13 cellular contexts compared by ENCODE assay signal in the genomic region with DNA sequence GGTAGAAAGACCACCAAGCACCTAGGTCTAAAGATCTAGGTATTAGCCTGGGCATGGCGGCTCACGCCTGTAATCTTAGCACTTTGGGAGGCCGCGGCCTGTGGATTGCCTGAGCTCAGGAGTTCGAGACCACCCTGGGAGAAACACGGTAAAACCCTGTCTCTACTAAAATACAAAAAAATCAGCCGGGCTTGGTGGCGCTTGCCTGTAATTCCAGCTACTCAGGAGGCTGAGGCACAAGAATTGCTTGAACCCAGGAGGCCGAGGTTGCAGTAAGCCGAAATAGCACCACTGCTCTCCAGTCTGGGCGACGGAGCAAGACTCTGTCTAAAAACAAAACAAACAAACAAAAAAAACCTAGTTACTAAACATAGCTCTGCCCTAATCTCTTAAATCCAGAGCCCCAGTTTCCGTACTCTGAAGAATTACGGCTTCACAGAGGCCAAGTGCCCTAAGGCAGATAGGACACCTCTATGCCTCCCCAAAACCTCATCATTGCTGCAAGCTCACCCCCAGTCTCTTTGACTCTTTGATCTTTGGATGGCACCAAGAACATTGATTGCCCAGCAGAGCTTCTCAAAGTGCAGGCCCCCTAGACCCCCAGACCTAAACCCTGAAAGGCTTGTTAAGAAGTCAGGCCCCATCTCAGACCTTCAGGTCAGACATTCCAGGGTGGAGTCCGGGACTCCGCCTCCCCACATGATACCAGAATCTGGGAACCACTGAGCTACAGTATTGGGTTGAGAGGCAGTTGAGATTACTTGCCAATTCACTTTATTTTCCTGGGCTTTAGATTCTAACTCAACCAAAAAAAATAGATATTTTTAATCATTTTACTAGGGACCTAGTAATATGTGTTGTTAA. TPM values are rescaled to one million over a fixed set of nuclear protein-coding genes. Genes with fewer than 3 reads are reported as not detected.
DNase-seq lines count a peak whose midpoint lies in the region; ATAC-seq and TF ChIP-seq lines count a peak whose summit lies in the region.
"Had no signal": no experiment of that assay in that cellular context is flagged by ENCODE, and none has a peak within 500 bp of the region (broad histone marks: within the 10 kb centered on the region; RNA-seq: fewer than 3 reads in every experiment).

No MANE protein-coding gene starts in this region.

- peaks cover 14% of the 10 kb centered on the region; the same call in 1 of the 2 replicates for H3K36me3 ChIP-seq in HUES64 (ENCODE audit: insufficient read depth, low read length)
- H3K36me3 ChIP-seq in stomach, result peaks cover 0 to 13% (median 0%) of the 10 kb centered on the region in 4 donors

- H3K27me3 ChIP-seq in HUES64 (ENCODE audit: insufficient read depth, low read length) (peaks cover 19% of the 10 kb centered on the region), stomach (peaks cover 0 to 74% (median 40%) of the 10 kb centered on the region in 3 donors)

- H3K4me3 ChIP-seq in HUES64 (ENCODE audit: low read length), result peak overlapping the region; percentile 75; the same call in 1 of the 2 replicates
- peak overlapping the region; percentile 98 for H3K4me3 ChIP-seq in coronary artery
- H3K4me3 ChIP-seq in stomach, result peak overlapping the region; percentile 63 to 86 (median 72)

- 89% methylated on average over 16 of the region's 16 CpGs for WGBS in HUES64
- 72 to 85% (median 79%) methylated on average over 16 of the region's 16 CpGs for WGBS in stomach, 5 donors

- TF ChIP-seq CTCF in coronary artery (IDR thresholded peaks at IDR 0.05) (no peak), stomach (IDR thresholded peaks at IDR 0.05) (no peak)

- H3K9me3 ChIP-seq in HUES64 (ENCODE audit: insufficient read depth, low read depth, low read length) (no peaks in the 10 kb centered on the region), stomach (no peaks in the 10 kb centered on the region)

- intact Hi-C loops in stomach (cut with DNase I; ENCODE audit: low total_unique reads), result no loop called here

- DNase-seq in coronary artery (ENCODE audit: low spot score), result peak; percentile 70
- peak; percentile 33 for DNase-seq in mesenteric fat pad (ENCODE audit: low spot score)
- no peak for DNase-seq in stomach
- DNase-seq in activated CD4-positive, alpha-beta T cell treated with anti-CD3 and anti-CD28 coated beads for 48 hours, result no peak
- no peak for DNase-seq in hippocampal formation (lab: John Stamatoyannopoulos, UW)
- no peak for DNase-seq in C1 segment of cervical spinal cord (lab: John Stamatoyannopoulos, UW)
- DNase-seq: CD4-positive, CD25-positive, alpha-beta regulatory T cell; naive thymus-derived CD4-positive, alpha-beta T cell; OCI-M1; stimulated activated CD4-positive, alpha-beta T cell treated with anti-CD3 and anti-CD28 coated beads, Interleukin-1b, Interleukin-23, amount 100 ng/mL, for 48 hours had no signal

- TF ChIP-seq POLR2A in stomach (IDR thresholded peaks at IDR 0.05), result no peak

- no peak overlapping the region for H3K9ac ChIP-seq in HUES64 (ENCODE audit: low read depth, low read length)

- no peak for TF ChIP-seq EP300 in stomach (IDR thresholded peaks at IDR 0.05)

- peaks cover 17% of the 10 kb centered on the region for H3K4me1 ChIP-seq in HUES64 (ENCODE audit: insufficient read depth, low read length)
- H3K4me1 ChIP-seq in stomach, result peaks cover 23 to 87% (median 62%) of the 10 kb centered on the region in 4 donors

- H3K27ac ChIP-seq in HUES64 (ENCODE audit: low read depth, low read length) (no peak overlapping the region), coronary artery (peak overlapping the region; percentile 99), stomach (peak overlapping the region; percentile 5 to 97 (median 92))

- ATAC-seq in HG02938 (IDR thresholded peaks at IDR 0.05; ENCODE audit: unreplicated experiment), result no peak
- ATAC-seq: activated naive CD4-positive, alpha-beta T cell treated with anti-CD3 and anti-CD28 coated beads, Interleukin-2, amount 50 U/mL, for 72 hours; naive thymus-derived CD4-positive, alpha-beta T cell had no signal

RNA-seq across cellular contexts. Expression of a gene that starts 2.8 kb away (rescaled TPM):
- polyA plus RNA-seq in HUES64 (2013, experiment 1 of 2), result 57.2 TPM
- polyA plus RNA-seq in HUES64 (2013, experiment 2 of 2), result 87.0 TPM
- total RNA-seq in mesenteric fat pad (1,333 TPM), stomach (100 to 1,000 TPM; 134 to 531 (median 366) TPM)
- 10 to 100 TPM; 24.0 to 96.6 (median 38.4) TPM for polyA plus RNA-seq in stomach
- total RNA-seq: CD4-positive, CD25-positive, alpha-beta regulatory T cell had no signal
- polyA plus RNA-seq: CD4-positive, CD25-positive, alpha-beta regulatory T cell; naive thymus-derived CD4-positive, alpha-beta T cell had no signal

RNA-seq across cellular contexts. Expression of a gene that starts 2.9 kb away (rescaled TPM):
- 54.7 TPM for polyA plus RNA-seq in HUES64 (2013, experiment 1 of 2)
- polyA plus RNA-seq in HUES64 (2013, experiment 2 of 2), result 65.4 TPM
- total RNA-seq in mesenteric fat pad (1,996 TPM), stomach (100 to 1,000 TPM; 132 to 798 (median 175) TPM)
- 10 to 100 TPM; 18.8 to 59.0 (median 30.6) TPM for polyA plus RNA-seq in stomach
- total RNA-seq: CD4-positive, CD25-positive, alpha-beta regulatory T cell had no signal
- polyA plus RNA-seq: CD4-positive, CD25-positive, alpha-beta regulatory T cell; naive thymus-derived CD4-positive, alpha-beta T cell had no signal

Comparison
In these comparisons a context has a peak if more than half of its experiments do, and no peak if none do; other contexts are left out.
1. DNase-seq: peak in coronary artery (single experiment) and mesenteric fat pad (single experiment); none in stomach (single experiment), activated CD4-positive, alpha-beta T cell treated with anti-CD3 and anti-CD28 coated beads for 48 hours (single experiment), hippocampal formation (0 of 2) and C1 segment of cervical spinal cord (0 of 14).
2. Peak in every context shown above with its lines, with median percentiles within 50 percentile points of each other: H3K4me3 ChIP-seq.